1 cellular context compared by ENCODE assay signal in the genomic region with DNA sequence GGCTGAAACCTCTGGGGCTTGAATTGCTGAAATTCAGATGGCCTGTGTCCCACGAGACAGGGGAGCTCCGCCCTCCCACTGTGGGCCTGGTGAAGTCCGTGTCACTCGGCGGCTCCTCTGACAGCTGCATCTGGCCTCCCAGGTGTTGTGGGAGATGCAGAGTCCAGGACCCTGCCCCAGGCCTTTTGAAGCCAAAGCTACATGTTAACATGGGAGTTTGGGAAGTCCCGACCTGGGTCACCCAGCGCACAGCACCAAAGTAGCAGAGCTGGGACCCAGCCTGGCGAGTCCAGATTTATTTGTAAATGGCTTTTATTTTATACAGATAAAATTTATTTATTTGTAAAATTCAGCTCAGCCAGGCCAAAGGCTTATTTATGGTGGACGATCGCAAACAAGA.
TF ChIP-seq lines count a peak whose summit lies in the region.

No MANE protein-coding gene starts in this region.

TF ChIP-seq in WTC11, 78 proteins besides CTCF, POLR2A, EP300 and RAD21 (continued from another document):
- TF ChIP-seq, protein P1, sequence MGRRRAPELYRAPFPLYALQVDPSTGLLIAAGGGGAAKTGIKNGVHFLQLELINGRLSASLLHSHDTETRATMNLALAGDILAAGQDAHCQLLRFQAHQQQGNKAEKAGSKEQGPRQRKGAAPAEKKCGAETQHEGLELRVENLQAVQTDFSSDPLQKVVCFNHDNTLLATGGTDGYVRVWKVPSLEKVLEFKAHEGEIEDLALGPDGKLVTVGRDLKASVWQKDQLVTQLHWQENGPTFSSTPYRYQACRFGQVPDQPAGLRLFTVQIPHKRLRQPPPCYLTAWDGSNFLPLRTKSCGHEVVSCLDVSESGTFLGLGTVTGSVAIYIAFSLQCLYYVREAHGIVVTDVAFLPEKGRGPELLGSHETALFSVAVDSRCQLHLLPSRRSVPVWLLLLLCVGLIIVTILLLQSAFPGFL (CRISPR knock-in tag; IDR thresholded peaks at IDR 0.05; ENCODE audit: borderline replicate concordance), result no peak
- TF ChIP-seq STAT6 (CRISPR knock-in tag; conservative IDR thresholded peaks at IDR 0.05; ENCODE audit: low read depth), result no peak
- no peak for TF ChIP-seq CREM (CRISPR knock-in tag; IDR thresholded peaks at IDR 0.05)
- no peak for TF ChIP-seq FOXJ3 (CRISPR knock-in tag; IDR thresholded peaks at IDR 0.05; ENCODE audit: borderline replicate concordance)
- TF ChIP-seq, protein P2, sequence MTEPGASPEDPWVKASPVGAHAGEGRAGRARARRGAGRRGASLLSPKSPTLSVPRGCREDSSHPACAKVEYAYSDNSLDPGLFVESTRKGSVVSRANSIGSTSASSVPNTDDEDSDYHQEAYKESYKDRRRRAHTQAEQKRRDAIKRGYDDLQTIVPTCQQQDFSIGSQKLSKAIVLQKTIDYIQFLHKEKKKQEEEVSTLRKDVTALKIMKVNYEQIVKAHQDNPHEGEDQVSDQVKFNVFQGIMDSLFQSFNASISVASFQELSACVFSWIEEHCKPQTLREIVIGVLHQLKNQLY (CRISPR knock-in tag; IDR thresholded peaks at IDR 0.05), result no peak
- no peak for TF ChIP-seq ATF2 (CRISPR knock-in tag; IDR thresholded peaks at IDR 0.05; ENCODE audit: borderline replicate concordance, low read depth)
TF ChIP-seq in WTC11: peak in this region for 0.
